In the genomic region with DNA sequence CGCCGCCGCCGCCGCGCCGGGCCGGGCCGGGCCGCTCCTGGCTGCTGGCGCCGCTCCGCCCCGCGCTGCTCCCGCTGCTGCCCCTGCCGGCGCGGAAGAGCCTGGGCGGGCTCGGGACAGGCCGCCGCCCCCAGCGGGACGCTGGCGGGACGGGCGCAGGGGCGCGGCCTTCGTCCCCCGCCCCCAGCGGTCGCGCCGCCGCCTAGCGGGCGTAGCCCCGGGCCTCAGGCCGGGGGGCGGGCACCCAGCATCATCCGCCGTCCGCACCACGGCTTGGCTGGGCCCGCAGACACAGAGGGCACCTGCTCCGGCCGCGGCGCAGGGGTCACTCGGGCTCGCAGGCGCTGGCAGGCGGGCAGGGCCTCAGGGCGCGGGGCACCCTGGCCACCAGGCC, we compare ENCODE assay signal across 8 cellular contexts. TPM values are rescaled to one million over a fixed set of nuclear protein-coding genes. Genes with fewer than 3 reads are reported as not detected.
A peak's percentile ranks its signal among the peaks of the same experiment; 100 is the strongest.
DNase-seq lines count a peak whose midpoint lies in the region; ATAC-seq and TF ChIP-seq lines count a peak whose summit lies in the region.

A gene (minus strand): TSS at position 107 of the 394 bp plus-strand sequence. CDS start 218 bp downstream, outside the sequence.

- peak; percentile 84 for ATAC-seq in GM19397 (IDR thresholded peaks at IDR 0.05; ENCODE audit: unreplicated experiment)
- ATAC-seq in HG03521 (IDR thresholded peaks at IDR 0.05; ENCODE audit: unreplicated experiment): peak; percentile 82

- WGBS in suprapubic skin: no CpG with 5 or more reads among the region's 57 CpGs

- no peaks in the 10 kb centered on the region for H3K9me3 Mint-ChIP-seq in activated naive CD4-positive, alpha-beta T cell treated with anti-CD3 and anti-CD28 coated beads, Interleukin-2, amount 10 ng/mL, durations not matched to agents 7 days and 5 days

- peak within 1 kb of the TSS; percentile 98 for H3K4me3 Mint-ChIP-seq in activated naive CD4-positive, alpha-beta T cell treated with anti-CD3 and anti-CD28 coated beads, Interleukin-2, amount 10 ng/mL, durations not matched to agents 7 days and 5 days

- no peaks in the 10 kb centered on the region for H3K27me3 Mint-ChIP-seq in activated naive CD4-positive, alpha-beta T cell treated with anti-CD3 and anti-CD28 coated beads, Interleukin-2, amount 10 ng/mL, durations not matched to agents 7 days and 5 days

- no peak for TF ChIP-seq EP300 in suprapubic skin (IDR thresholded peaks at IDR 0.05)

- H3K27ac Mint-ChIP-seq in activated naive CD4-positive, alpha-beta T cell treated with anti-CD3 and anti-CD28 coated beads, Interleukin-2, amount 10 ng/mL, durations not matched to agents 7 days and 5 days: peak within 1 kb of the TSS; percentile 81

- CTCF ChIA-PET in activated naive CD4-positive, alpha-beta T cell treated with anti-CD3 and anti-CD28 coated beads, Interleukin-2, amount 10 ng/mL, durations not matched to agents 7 days and 5 days (lab: Charles Lee): interaction anchor here (0.7 kb wide), 1 partner anchor 14 kb away, joined by 3 read pairs; no protein-coding TSS in a partner anchor

- peak within 1 kb of the TSS; percentile 93 for H3K27ac ChIP-seq in suprapubic skin

- TF ChIP-seq CTCF in suprapubic skin (IDR thresholded peaks at IDR 0.05): peak; percentile 49 to 63

- H3K9me3 ChIP-seq in suprapubic skin: no peaks in the 10 kb centered on the region

- H3K27me3 ChIP-seq in suprapubic skin: no peaks in the 10 kb centered on the region

- H3K4me1 Mint-ChIP-seq in activated naive CD4-positive, alpha-beta T cell treated with anti-CD3 and anti-CD28 coated beads, Interleukin-2, amount 10 ng/mL, durations not matched to agents 7 days and 5 days: peaks cover 39% of the 10 kb centered on the region

- H3K4me1 ChIP-seq in suprapubic skin: peaks cover 40% of the 10 kb centered on the region

- H3K36me3 Mint-ChIP-seq in activated naive CD4-positive, alpha-beta T cell treated with anti-CD3 and anti-CD28 coated beads, Interleukin-2, amount 10 ng/mL, durations not matched to agents 7 days and 5 days: peaks cover 13% of the 10 kb centered on the region

- peaks cover 2% of the 10 kb centered on the region for H3K36me3 ChIP-seq in suprapubic skin

- DNase-seq in D341Med (ENCODE audit: low spot score) (peak; percentile 94), SHP77 (lab: John Stamatoyannopoulos, UW) (peak; percentile 44 to 75), germinal center (ENCODE audit: low spot score) (peak; percentile 88), non-pigmented ciliary epithelial cell (ENCODE audit: low read depth) (peak; percentile 14), suprapubic skin (ENCODE audit: low spot score in 2 of 2) (peak in 1 of 2 donors; percentile 76)
- peak; percentile 68 for DNase-seq in activated naive CD4-positive, alpha-beta T cell treated with anti-CD3 and anti-CD28 coated beads, Interleukin-2, amount 10 ng/mL, durations not matched to agents 7 days and 5 days

- peak in 1 of 2 donors; percentile 10 for TF ChIP-seq POLR2A in suprapubic skin (IDR thresholded peaks at IDR 0.05)

- H3K4me3 ChIP-seq in suprapubic skin: peak within 1 kb of the TSS; percentile 98

RNA-seq across cellular contexts. Expression of the gene that starts here (rescaled TPM):
- 100 to 1,000 TPM; 110 to 130 (median 126) TPM for total RNA-seq in suprapubic skin
